17 cellular contexts compared by ENCODE assay signal in genomic region chr4:70940134-70940533, GRCh38. TPM values are rescaled to one million over a fixed set of nuclear protein-coding genes. Genes with fewer than 3 reads are reported as not detected.
DNase-seq lines count a peak whose midpoint lies in the region; ATAC-seq and TF ChIP-seq lines count a peak whose summit lies in the region.
"Had no signal": no experiment of that assay in that cellular context is flagged by ENCODE, and none has a peak within 500 bp of the region (broad histone marks: within the 10 kb centered on the region; RNA-seq: fewer than 3 reads in every experiment).

No MANE protein-coding gene starts in this region.

- peaks cover 5% of the 10 kb centered on the region for H3K36me3 ChIP-seq in DOHH2 (ENCODE audit: control insufficient read depth, low read length)
- no peaks in the 10 kb centered on the region for H3K36me3 ChIP-seq in GM23338 (ENCODE audit: insufficient read depth)
- H3K36me3 ChIP-seq in PC-3 (ENCODE audit: low read depth, low read length): no peaks in the 10 kb centered on the region
- H3K36me3 ChIP-seq in endodermal cell (ENCODE audit: control insufficient read depth, insufficient read depth, low read length): peaks cover 2% of the 10 kb centered on the region

- peaks cover 22% of the 10 kb centered on the region for H3F3A ChIP-seq in DOHH2 (ENCODE audit: control insufficient read depth, insufficient read depth)
- H3F3A ChIP-seq in GM23338 (replicated peaks; ENCODE audit: low read depth): no peaks in the 10 kb centered on the region
- H3F3A ChIP-seq in PC-3 (ENCODE audit: low read length, unreplicated experiment): no peaks in the 10 kb centered on the region

- no peak overlapping the region for H2AFZ ChIP-seq in GM23338
- H2AFZ ChIP-seq in PC-3 (ENCODE audit: low read length): no peak overlapping the region

- intact Hi-C loops in PC-3 (cut with micrococcal nuclease): no loop called here

- H4K20me1 ChIP-seq in DOHH2 (ENCODE audit: control insufficient read depth, insufficient read depth, low read depth, low read length) (no peaks in the 10 kb centered on the region), GM23338 (replicated peaks; ENCODE audit: insufficient read depth) (peaks cover 8% of the 10 kb centered on the region; the same call in 1 of the 2 replicates), PC-3 (ENCODE audit: low read length) (no peaks in the 10 kb centered on the region; the same call in 1 of the 2 replicates)

- H3K36me3 Mint-ChIP-seq in GM23338 (ENCODE audit: low read depth) (peaks cover 12% of the 10 kb centered on the region; the same call in 2 of the 3 replicates), endodermal cell (ENCODE audit: low read depth) (peaks cover 22% of the 10 kb centered on the region)
- H3K36me3 Mint-ChIP-seq in activated naive CD8-positive, alpha-beta T cell treated with anti-CD3 and anti-CD28 coated beads, Interleukin-2, amount 50 U/mL, for 24 hours (ENCODE audit: low read depth): peaks cover 4% of the 10 kb centered on the region

- 99 to 100% methylated on average over 2 to 5 of the region's 5 CpGs for WGBS in endodermal cell (ENCODE audit: insufficient coverage in 1 of 2, insufficient read length in 1 of 2), 2 experiments

- H3K4me2 ChIP-seq in DOHH2 (ENCODE audit: low read length): no peak overlapping the region
- H3K4me2 ChIP-seq in GM23338: no peak overlapping the region
- no peak overlapping the region for H3K4me2 ChIP-seq in PC-3 (ENCODE audit: low read length)

- H3K9me3 ChIP-seq in DOHH2 (ENCODE audit: control insufficient read depth, insufficient read depth, low read length) (no peaks in the 10 kb centered on the region), PC-3 (ENCODE audit: low read length) (no peaks in the 10 kb centered on the region), endodermal cell (ENCODE audit: control insufficient read depth, low read length) (no peaks in the 10 kb centered on the region)

- H3K4me1 Mint-ChIP-seq in GM23338: peaks cover 15% of the 10 kb centered on the region
- H3K4me1 Mint-ChIP-seq in endodermal cell: peaks cover 1% of the 10 kb centered on the region
- H3K4me1 Mint-ChIP-seq in activated naive CD8-positive, alpha-beta T cell treated with anti-CD3 and anti-CD28 coated beads, Interleukin-2, amount 50 U/mL, for 24 hours: peaks cover 33% of the 10 kb centered on the region

- peaks cover 48% of the 10 kb centered on the region for H3K4me1 ChIP-seq in DOHH2 (ENCODE audit: control insufficient read depth, low read length)
- peaks cover 6% of the 10 kb centered on the region for H3K4me1 ChIP-seq in GM23338 (ENCODE audit: insufficient read depth)
- H3K4me1 ChIP-seq in PC-3 (ENCODE audit: insufficient read depth, low read length): no peaks in the 10 kb centered on the region; the same call in 1 of the 2 replicates
- H3K4me1 ChIP-seq in endodermal cell (ENCODE audit: control insufficient read depth, insufficient read depth, low read length): no peaks in the 10 kb centered on the region

- TF ChIP-seq CTCF in DOHH2 (IDR thresholded peaks at IDR 0.05; ENCODE audit: low read depth, low read length, poor library complexity, severe bottlenecking) (peak; percentile 18), GM23338 (conservative IDR thresholded peaks at IDR 0.05; ENCODE audit: low read depth in 2 of 2) (peak; percentile 31 to 39), PC-3 (conservative IDR thresholded peaks at IDR 0.05; ENCODE audit: low read depth, low read length) (0 out of 2 replicates have a peak, but pooled peaks have one; percentile 23), endodermal cell (conservative IDR thresholded peaks at IDR 0.05) (peak; percentile 61)

- no peaks in the 10 kb centered on the region for H3K9me3 Mint-ChIP-seq in GM23338
- no peaks in the 10 kb centered on the region for H3K9me3 Mint-ChIP-seq in endodermal cell
- no peaks in the 10 kb centered on the region for H3K9me3 Mint-ChIP-seq in activated naive CD8-positive, alpha-beta T cell treated with anti-CD3 and anti-CD28 coated beads, Interleukin-2, amount 50 U/mL, for 24 hours
- H3K9me3 Mint-ChIP-seq: IgD-negative memory B cell had no signal

- H3K4me3 ChIP-seq in DOHH2 (ENCODE audit: low read length): no peak overlapping the region
- no peak overlapping the region for H3K4me3 ChIP-seq in GM23338
- no peak overlapping the region for H3K4me3 ChIP-seq in PC-3 (ENCODE audit: low read length)
- H3K4me3 ChIP-seq in endodermal cell (ENCODE audit: low read length): no peak overlapping the region

- H3K4me3 Mint-ChIP-seq in GM23338: no peak overlapping the region
- no peak overlapping the region for H3K4me3 Mint-ChIP-seq in endodermal cell
- no peak overlapping the region for H3K4me3 Mint-ChIP-seq in activated naive CD8-positive, alpha-beta T cell treated with anti-CD3 and anti-CD28 coated beads, Interleukin-2, amount 50 U/mL, for 24 hours
- H3K4me3 Mint-ChIP-seq: CD4-positive, alpha-beta memory T cell had no signal

- H3K79me2 ChIP-seq in DOHH2 (ENCODE audit: control insufficient read depth, low read length): peaks cover 88% of the 10 kb centered on the region
- peaks cover 80% of the 10 kb centered on the region for H3K79me2 ChIP-seq in GM23338 (replicated peaks; ENCODE audit: insufficient read depth)
- H3K79me2 ChIP-seq in PC-3 (ENCODE audit: low read length): peaks cover 24% of the 10 kb centered on the region

- H3K27ac Mint-ChIP-seq in GM23338 (no peak overlapping the region), endodermal cell (peak overlapping the region; percentile 1)
- H3K27ac Mint-ChIP-seq in activated naive CD8-positive, alpha-beta T cell treated with anti-CD3 and anti-CD28 coated beads, Interleukin-2, amount 50 U/mL, for 24 hours: no peak overlapping the region
- H3K27ac Mint-ChIP-seq: CD4-positive, alpha-beta memory T cell; IgD-negative memory B cell had no signal

- DNase-seq in GM23338 (ENCODE audit: low spot score): peak; percentile 57
- DNase-seq in PC-3: no peak
- peak; percentile 58 for DNase-seq in endodermal cell
- DNase-seq in HuH-7.5 (ENCODE audit: low spot score): no peak
- DNase-seq in activated naive CD8-positive, alpha-beta T cell treated with anti-CD3 and anti-CD28 coated beads, Interleukin-2, amount 50 U/mL, for 24 hours: no peak
- no peak for DNase-seq in activated CD4-positive, alpha-beta T cell treated with anti-CD3 and anti-CD28 coated beads, Interleukin-2, amount 50 U/mL, for 4 hours
- DNase-seq: AML-193; CD4-positive, alpha-beta memory T cell; DMS79 treated with DMSO at 0.1 percent for 48 hours; HCEC 1CT; NCI-H1092 treated with DMSO at 0.1 percent for 48 hours; NCI-H187; SIG-M5; SW 1271 had no signal

- peak; percentile 87 for ATAC-seq in GM23338
- no peak for ATAC-seq in PC-3
- ATAC-seq in GM18519 (IDR thresholded peaks at IDR 0.05; ENCODE audit: low FRiP score, unreplicated experiment): no peak
- no peak for ATAC-seq in activated naive CD8-positive, alpha-beta T cell treated with anti-CD3 and anti-CD28 coated beads, Interleukin-2, amount 50 U/mL, for 24 hours

- CTCF ChIA-PET in PC-3 (lab: Charles Lee): no interaction called here

- no peak overlapping the region for H3K27ac ChIP-seq in DOHH2 (ENCODE audit: low read depth, low read length)
- no peak overlapping the region for H3K27ac ChIP-seq in GM23338 (ENCODE audit: low read depth)
- no peak overlapping the region for H3K27ac ChIP-seq in PC-3 (ENCODE audit: low read length)
- H3K27ac ChIP-seq in endodermal cell (ENCODE audit: low read depth, low read length): no peak overlapping the region

- H3K9me2 ChIP-seq in DOHH2 (replicated peaks; ENCODE audit: control insufficient read depth, low read length) (no peaks in the 10 kb centered on the region), GM23338 (ENCODE audit: insufficient read depth) (no peaks in the 10 kb centered on the region), PC-3 (replicated peaks; ENCODE audit: low read length) (no peaks in the 10 kb centered on the region)

- no TSS peak for BruUV-seq in PC-3 (replicated peaks; lab: Mats Ljungman, UMichigan)

- H3K27me3 ChIP-seq in DOHH2 (ENCODE audit: control insufficient read depth, low read length) (no peaks in the 10 kb centered on the region), GM23338 (ENCODE audit: insufficient read depth) (no peaks in the 10 kb centered on the region), PC-3 (ENCODE audit: low read length) (no peaks in the 10 kb centered on the region), endodermal cell (ENCODE audit: control insufficient read depth, insufficient read depth, low read length, poor library complexity, severe bottlenecking) (no peaks in the 10 kb centered on the region)

- H3K27me3 Mint-ChIP-seq in GM23338 (ENCODE audit: insufficient read depth, low read depth, poor library complexity) (peaks cover 6% of the 10 kb centered on the region), endodermal cell (ENCODE audit: insufficient read depth) (no peaks in the 10 kb centered on the region)
- H3K27me3 Mint-ChIP-seq in activated naive CD8-positive, alpha-beta T cell treated with anti-CD3 and anti-CD28 coated beads, Interleukin-2, amount 50 U/mL, for 24 hours: no peaks in the 10 kb centered on the region
- H3K27me3 Mint-ChIP-seq: CD4-positive, alpha-beta memory T cell; IgD-negative memory B cell had no signal

- no peak overlapping the region for H3K9ac ChIP-seq in PC-3 (ENCODE audit: low read length)
- H3K9ac ChIP-seq in endodermal cell (ENCODE audit: extremely low read depth, low read length, poor library complexity, severe bottlenecking): no peak overlapping the region

- POLR2A ChIA-PET in PC-3 (lab: Charles Lee; ENCODE audit: unreplicated experiment): no interaction called here

TF ChIP-seq in GM23338, 12 proteins besides CTCF, POLR2A, EP300 and RAD21 (continues in another document):
- TF ChIP-seq ZNF331 (CRISPR knock-in tag; IDR thresholded peaks at IDR 0.05; ENCODE audit: low read depth) (no peak), ETS1 (IDR thresholded peaks at IDR 0.05) (no peak), CREB1 (CRISPR knock-in tag; IDR thresholded peaks at IDR 0.05; ENCODE audit: low read depth) (no peak)

RNA-seq across cellular contexts. Expression of gene MOB1B, which starts 38.0 kb away (rescaled TPM):
- 30.2 and 40.4 TPM in 2 replicates for total RNA-seq in GM23338 (2014; rRNA removed; shearing (Covaris generic))
- 7.3 and 7.9 TPM in 2 replicates for polyA plus RNA-seq in GM23338 (2016; fragmentation: Nextera tagmentation; extraction: Ambion mirVana)
- total RNA-seq in PC-3 (2014; rRNA removed) (11.4 and 12.6 TPM in 2 replicates), endodermal cell (10 to 100 TPM; 28.7 to 30.5 TPM)
- polyA plus RNA-seq in endodermal cell (2013, experiment 1 of 2): 27.1 TPM
- 25.4 TPM for polyA plus RNA-seq in endodermal cell (2013, experiment 2 of 2)

RNA-seq across cellular contexts. Expression of gene DCK, which starts 53.3 kb away (rescaled TPM):
- 25.1 and 27.4 TPM in 2 replicates for total RNA-seq in GM23338 (2014; rRNA removed; shearing (Covaris generic))
- 16.9 and 18.3 TPM in 2 replicates for polyA plus RNA-seq in GM23338 (2016; fragmentation: Nextera tagmentation; extraction: Ambion mirVana)
- total RNA-seq in PC-3 (2014; rRNA removed): 19.5 and 21.0 TPM in 2 replicates
- total RNA-seq in endodermal cell: 10 to 100 TPM; 15.3 to 26.1 TPM
- polyA plus RNA-seq in endodermal cell (2013, experiment 1 of 2): 38.0 TPM
- polyA plus RNA-seq in endodermal cell (2013, experiment 2 of 2): 41.7 TPM

Comparison
In these comparisons a context has a peak if more than half of its experiments do, and no peak if none do; other contexts are left out.
1. DNase-seq: peak in GM23338 (single experiment) and endodermal cell (single experiment); none in PC-3 (single experiment), HuH-7.5 (single experiment), activated naive CD8-positive, alpha-beta T cell treated with anti-CD3 and anti-CD28 coated beads, Interleukin-2, amount 50 U/mL, for 24 hours (single experiment) and activated CD4-positive, alpha-beta T cell treated with anti-CD3 and anti-CD28 coated beads, Interleukin-2, amount 50 U/mL, for 4 hours (0 of 2).
2. Peak in every context shown above with its lines, with median percentiles within 50 percentile points of each other: CTCF ChIP-seq.